Comparison of ENCODE assay signal across 1 cellular context in the genomic region with DNA sequence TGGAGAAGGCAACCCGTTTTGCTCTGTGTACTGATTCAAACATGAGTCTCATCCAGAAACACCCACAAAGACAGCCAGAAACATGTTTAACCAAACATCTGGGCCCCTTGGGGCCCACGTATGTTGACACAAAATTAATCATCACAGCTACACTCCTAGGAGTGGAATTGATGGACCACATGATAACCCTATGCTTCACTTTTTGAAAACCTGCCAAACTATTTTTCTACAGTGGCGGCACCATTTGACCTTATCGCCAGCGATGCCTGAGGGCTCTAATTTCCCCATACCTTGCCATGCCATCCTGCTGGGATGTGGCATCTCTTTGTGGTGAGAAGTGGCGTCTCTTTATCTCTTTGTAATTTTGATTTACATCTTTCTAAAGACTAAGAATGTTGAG.
TF ChIP-seq lines count a peak whose summit lies in the region.

No MANE protein-coding gene starts in this region.

TF ChIP-seq in HepG2, 621 proteins besides CTCF, POLR2A, EP300 and RAD21 (continued from another document and continues in another):
- TF ChIP-seq MXI1 (IDR thresholded peaks at IDR 0.05; ENCODE audit: borderline replicate concordance, low read depth, low read length) (peak; percentile 19; the same call in 1 of the 3 replicates), ZMYM3 (CRISPR knock-in tag; IDR thresholded peaks at IDR 0.05) (no peak), TBX3 (IDR thresholded peaks at IDR 0.05; ENCODE audit: borderline replicate concordance) (peak; percentile 62; the same call in 1 of the 2 replicates), NR2F6 (IDR thresholded peaks at IDR 0.05) (peak; percentile 72), NR2F6 (CRISPR knock-in tag; IDR thresholded peaks at IDR 0.05) (peak; percentile 71), CREB3 (CRISPR knock-in tag; IDR thresholded peaks at IDR 0.05) (no peak), ZNF777 (CRISPR knock-in tag; IDR thresholded peaks at IDR 0.05) (no peak), MAF1 (CRISPR knock-in tag; IDR thresholded peaks at IDR 0.05; ENCODE audit: borderline replicate concordance) (no peak), EEA1 (CRISPR knock-in tag; IDR thresholded peaks at IDR 0.05; ENCODE audit: borderline replicate concordance) (no peak), FOXO4 (CRISPR knock-in tag; conservative IDR thresholded peaks at IDR 0.05) (no peak), ZNF878 (CRISPR knock-in tag; IDR thresholded peaks at IDR 0.05) (no peak), ARID2 (CRISPR knock-in tag; IDR thresholded peaks at IDR 0.05; ENCODE audit: borderline replicate concordance) (no peak), CC2D1A (CRISPR knock-in tag; IDR thresholded peaks at IDR 0.05) (no peak), ZNF614 (CRISPR knock-in tag; IDR thresholded peaks at IDR 0.05; ENCODE audit: borderline replicate concordance) (no peak), SYNCRIP (IDR thresholded peaks at IDR 0.05; ENCODE audit: insufficient read depth, low read depth, low read length) (no peak), ZNF713 (CRISPR knock-in tag; IDR thresholded peaks at IDR 0.05) (no peak), ZNF674 (CRISPR knock-in tag; IDR thresholded peaks at IDR 0.05; ENCODE audit: low read depth) (no peak), ZNF782 (CRISPR knock-in tag; IDR thresholded peaks at IDR 0.05; ENCODE audit: borderline replicate concordance) (no peak), ZMAT5 (CRISPR knock-in tag; IDR thresholded peaks at IDR 0.05; ENCODE audit: borderline replicate concordance, low read depth) (no peak), FOXM1 (CRISPR knock-in tag; IDR thresholded peaks at IDR 0.05) (no peak), NFYB (CRISPR knock-in tag; IDR thresholded peaks at IDR 0.05) (no peak), SOX13 (IDR thresholded peaks at IDR 0.05) (no peak), SOX13 (CRISPR knock-in tag; conservative IDR thresholded peaks at IDR 0.05 in 1 of 2, IDR thresholded peaks at IDR 0.05 in 1 of 2) (peak in 1 of 2 experiments; percentile 81; a peak in 2 of 4 replicates), HNRNPK (IDR thresholded peaks at IDR 0.05; ENCODE audit: low read depth, low read length, poor library complexity, severe bottlenecking) (no peak), CREM (IDR thresholded peaks at IDR 0.05) (peak; percentile 46), CREM (CRISPR knock-in tag; IDR thresholded peaks at IDR 0.05) (no peak), ZFP36L2 (CRISPR knock-in tag; IDR thresholded peaks at IDR 0.05) (no peak), SNAI1 (CRISPR knock-in tag; IDR thresholded peaks at IDR 0.05; ENCODE audit: borderline replicate concordance) (no peak), KDM5A (IDR thresholded peaks at IDR 0.05; ENCODE audit: borderline replicate concordance, low read length) (no peak), ZNF563 (CRISPR knock-in tag; IDR thresholded peaks at IDR 0.05) (no peak), NR3C1 (CRISPR knock-in tag; IDR thresholded peaks at IDR 0.05) (no peak), DR1 (CRISPR knock-in tag; IDR thresholded peaks at IDR 0.05) (no peak), MYC (CRISPR knock-in tag; IDR thresholded peaks at IDR 0.05; ENCODE audit: borderline replicate concordance) (no peak), ZNF792 (CRISPR knock-in tag; IDR thresholded peaks at IDR 0.05) (no peak), ZNF772 (CRISPR knock-in tag; IDR thresholded peaks at IDR 0.05) (no peak), NFATC3 (CRISPR knock-in tag; IDR thresholded peaks at IDR 0.05) (no peak), ZIK1 (CRISPR knock-in tag; IDR thresholded peaks at IDR 0.05; ENCODE audit: borderline replicate concordance, low read depth) (no peak), HDAC2 (CRISPR knock-in tag; IDR thresholded peaks at IDR 0.05) (peak; percentile 70; the same call in 1 of the 2 replicates), XRCC5 (optimal IDR thresholded peaks at IDR 0.05; ENCODE audit: low read length) (no peak), STAT5B (CRISPR knock-in tag; IDR thresholded peaks at IDR 0.05) (no peak), ZNF816 (CRISPR knock-in tag; IDR thresholded peaks at IDR 0.05; ENCODE audit: borderline replicate concordance) (no peak), POGZ (CRISPR knock-in tag; IDR thresholded peaks at IDR 0.05) (0 out of 2 replicates have a peak, but pooled peaks have one; percentile 43)
- TF ChIP-seq, protein P1, sequence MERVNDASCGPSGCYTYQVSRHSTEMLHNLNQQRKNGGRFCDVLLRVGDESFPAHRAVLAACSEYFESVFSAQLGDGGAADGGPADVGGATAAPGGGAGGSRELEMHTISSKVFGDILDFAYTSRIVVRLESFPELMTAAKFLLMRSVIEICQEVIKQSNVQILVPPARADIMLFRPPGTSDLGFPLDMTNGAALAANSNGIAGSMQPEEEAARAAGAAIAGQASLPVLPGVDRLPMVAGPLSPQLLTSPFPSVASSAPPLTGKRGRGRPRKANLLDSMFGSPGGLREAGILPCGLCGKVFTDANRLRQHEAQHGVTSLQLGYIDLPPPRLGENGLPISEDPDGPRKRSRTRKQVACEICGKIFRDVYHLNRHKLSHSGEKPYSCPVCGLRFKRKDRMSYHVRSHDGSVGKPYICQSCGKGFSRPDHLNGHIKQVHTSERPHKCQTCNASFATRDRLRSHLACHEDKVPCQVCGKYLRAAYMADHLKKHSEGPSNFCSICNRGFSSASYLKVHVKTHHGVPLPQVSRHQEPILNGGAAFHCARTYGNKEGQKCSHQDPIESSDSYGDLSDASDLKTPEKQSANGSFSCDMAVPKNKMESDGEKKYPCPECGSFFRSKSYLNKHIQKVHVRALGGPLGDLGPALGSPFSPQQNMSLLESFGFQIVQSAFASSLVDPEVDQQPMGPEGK (CRISPR knock-in tag; IDR thresholded peaks at IDR 0.05): 0 out of 2 replicates have a peak, but pooled peaks have one; percentile 21
- TF ChIP-seq, protein P2, sequence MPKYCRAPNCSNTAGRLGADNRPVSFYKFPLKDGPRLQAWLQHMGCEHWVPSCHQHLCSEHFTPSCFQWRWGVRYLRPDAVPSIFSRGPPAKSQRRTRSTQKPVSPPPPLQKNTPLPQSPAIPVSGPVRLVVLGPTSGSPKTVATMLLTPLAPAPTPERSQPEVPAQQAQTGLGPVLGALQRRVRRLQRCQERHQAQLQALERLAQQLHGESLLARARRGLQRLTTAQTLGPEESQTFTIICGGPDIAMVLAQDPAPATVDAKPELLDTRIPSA (CRISPR knock-in tag; IDR thresholded peaks at IDR 0.05; ENCODE audit: borderline replicate concordance): no peak
- TF ChIP-seq, protein P3, sequence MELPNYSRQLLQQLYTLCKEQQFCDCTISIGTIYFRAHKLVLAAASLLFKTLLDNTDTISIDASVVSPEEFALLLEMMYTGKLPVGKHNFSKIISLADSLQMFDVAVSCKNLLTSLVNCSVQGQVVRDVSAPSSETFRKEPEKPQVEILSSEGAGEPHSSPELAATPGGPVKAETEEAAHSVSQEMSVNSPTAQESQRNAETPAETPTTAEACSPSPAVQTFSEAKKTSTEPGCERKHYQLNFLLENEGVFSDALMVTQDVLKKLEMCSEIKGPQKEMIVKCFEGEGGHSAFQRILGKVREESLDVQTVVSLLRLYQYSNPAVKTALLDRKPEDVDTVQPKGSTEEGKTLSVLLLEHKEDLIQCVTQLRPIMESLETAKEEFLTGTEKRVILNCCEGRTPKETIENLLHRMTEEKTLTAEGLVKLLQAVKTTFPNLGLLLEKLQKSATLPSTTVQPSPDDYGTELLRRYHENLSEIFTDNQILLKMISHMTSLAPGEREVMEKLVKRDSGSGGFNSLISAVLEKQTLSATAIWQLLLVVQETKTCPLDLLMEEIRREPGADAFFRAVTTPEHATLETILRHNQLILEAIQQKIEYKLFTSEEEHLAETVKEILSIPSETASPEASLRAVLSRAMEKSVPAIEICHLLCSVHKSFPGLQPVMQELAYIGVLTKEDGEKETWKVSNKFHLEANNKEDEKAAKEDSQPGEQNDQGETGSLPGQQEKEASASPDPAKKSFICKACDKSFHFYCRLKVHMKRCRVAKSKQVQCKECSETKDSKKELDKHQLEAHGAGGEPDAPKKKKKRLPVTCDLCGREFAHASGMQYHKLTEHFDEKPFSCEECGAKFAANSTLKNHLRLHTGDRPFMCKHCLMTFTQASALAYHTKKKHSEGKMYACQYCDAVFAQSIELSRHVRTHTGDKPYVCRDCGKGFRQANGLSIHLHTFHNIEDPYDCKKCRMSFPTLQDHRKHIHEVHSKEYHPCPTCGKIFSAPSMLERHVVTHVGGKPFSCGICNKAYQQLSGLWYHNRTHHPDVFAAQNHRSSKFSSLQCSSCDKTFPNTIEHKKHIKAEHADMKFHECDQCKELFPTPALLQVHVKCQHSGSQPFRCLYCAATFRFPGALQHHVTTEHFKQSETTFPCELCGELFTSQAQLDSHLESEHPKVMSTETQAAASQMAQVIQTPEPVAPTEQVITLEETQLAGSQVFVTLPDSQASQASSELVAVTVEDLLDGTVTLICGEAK (IDR thresholded peaks at IDR 0.05): no peak
- TF ChIP-seq, protein P3 (CRISPR knock-in tag; IDR thresholded peaks at IDR 0.05): no peak
- TF ChIP-seq, protein P4, sequence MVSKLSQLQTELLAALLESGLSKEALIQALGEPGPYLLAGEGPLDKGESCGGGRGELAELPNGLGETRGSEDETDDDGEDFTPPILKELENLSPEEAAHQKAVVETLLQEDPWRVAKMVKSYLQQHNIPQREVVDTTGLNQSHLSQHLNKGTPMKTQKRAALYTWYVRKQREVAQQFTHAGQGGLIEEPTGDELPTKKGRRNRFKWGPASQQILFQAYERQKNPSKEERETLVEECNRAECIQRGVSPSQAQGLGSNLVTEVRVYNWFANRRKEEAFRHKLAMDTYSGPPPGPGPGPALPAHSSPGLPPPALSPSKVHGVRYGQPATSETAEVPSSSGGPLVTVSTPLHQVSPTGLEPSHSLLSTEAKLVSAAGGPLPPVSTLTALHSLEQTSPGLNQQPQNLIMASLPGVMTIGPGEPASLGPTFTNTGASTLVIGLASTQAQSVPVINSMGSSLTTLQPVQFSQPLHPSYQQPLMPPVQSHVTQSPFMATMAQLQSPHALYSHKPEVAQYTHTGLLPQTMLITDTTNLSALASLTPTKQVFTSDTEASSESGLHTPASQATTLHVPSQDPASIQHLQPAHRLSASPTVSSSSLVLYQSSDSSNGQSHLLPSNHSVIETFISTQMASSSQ (IDR thresholded peaks at IDR 0.05; ENCODE audit: low read depth): peak; percentile 34; the same call in 1 of the 2 replicates
- TF ChIP-seq, protein P4 (CRISPR knock-in tag; IDR thresholded peaks at IDR 0.05; ENCODE audit: borderline replicate concordance): no peak
